1 cellular context compared by ENCODE assay signal in genomic region chr1:246699095-246699735, GRCh38.
TF ChIP-seq lines count a peak whose summit lies in the region.

No MANE protein-coding gene starts in this region.

TF ChIP-seq in K562, 482 proteins besides CTCF, POLR2A, EP300 and RAD21 (continued from another document and continues in another):
- peak; percentile 22; the same call in 1 of the 2 replicates for TF ChIP-seq ZEB2 (IDR thresholded peaks at IDR 0.05)
- TF ChIP-seq MXD1 (CRISPR knock-in tag; IDR thresholded peaks at IDR 0.05; ENCODE audit: borderline replicate concordance, poor library complexity, severe bottlenecking) = no peak
- TF ChIP-seq HOXB6 (CRISPR knock-in tag; IDR thresholded peaks at IDR 0.05; ENCODE audit: borderline replicate concordance) = no peak
- TF ChIP-seq EZH2 (IDR thresholded peaks at IDR 0.05; ENCODE audit: borderline replicate concordance, low read depth, low read length) = no peak
- TF ChIP-seq DACH1 (IDR thresholded peaks at IDR 0.05; ENCODE audit: partially characterized antibody) = no peak
- TF ChIP-seq TFAM (CRISPR knock-in tag; conservative IDR thresholded peaks at IDR 0.05) = no peak
- TF ChIP-seq PRDM10 (IDR thresholded peaks at IDR 0.05; ENCODE audit: partially characterized antibody) = peak; percentile 47
- no peak for TF ChIP-seq HEY1 (CRISPR knock-in tag; IDR thresholded peaks at IDR 0.05; ENCODE audit: borderline replicate concordance)
- no peak for TF ChIP-seq NUFIP1 (IDR thresholded peaks at IDR 0.05; ENCODE audit: partially characterized antibody)
- TF ChIP-seq MTA3 (IDR thresholded peaks at IDR 0.05; ENCODE audit: borderline replicate concordance) = no peak
- no peak for TF ChIP-seq SNRNP70 (optimal IDR thresholded peaks at IDR 0.05; ENCODE audit: low read depth, low read length)
- no peak for TF ChIP-seq HNRNPK (IDR thresholded peaks at IDR 0.05; ENCODE audit: low read depth, low read length, poor library complexity, severe bottlenecking)
- TF ChIP-seq ZSCAN32 (CRISPR knock-in tag; IDR thresholded peaks at IDR 0.05) = no peak
- TF ChIP-seq KLF16 (IDR thresholded peaks at IDR 0.05) = no peak; the same call in 1 of the 2 replicates
- no peak for TF ChIP-seq FOXP1 (CRISPR knock-in tag; IDR thresholded peaks at IDR 0.05)
- no peak for TF ChIP-seq FUS (optimal IDR thresholded peaks at IDR 0.05; ENCODE audit: low read depth, low read length)
- peak; percentile 68 for TF ChIP-seq DPF2 (IDR thresholded peaks at IDR 0.05)
- no peak for TF ChIP-seq ZBTB12 (CRISPR knock-in tag; IDR thresholded peaks at IDR 0.05)
- TF ChIP-seq CBX3 (IDR thresholded peaks at IDR 0.05; ENCODE audit: borderline replicate concordance in 1 of 2, low read length in 2 of 2) = peak in 1 of 2 experiments; percentile 82; a peak in 2 of 3 replicates
- TF ChIP-seq JUN (IDR thresholded peaks at IDR 0.05; ENCODE audit: borderline replicate concordance, low read depth, low read length) = peak; percentile 80
- TF ChIP-seq JUN (CRISPR knock-in tag; IDR thresholded peaks at IDR 0.05; ENCODE audit: borderline replicate concordance) = no peak
- no peak for TF ChIP-seq RUNX1 (IDR thresholded peaks at IDR 0.05; ENCODE audit: low read depth)
- peak; percentile 66; the same call in 1 of the 2 replicates for TF ChIP-seq ZBTB5 (IDR thresholded peaks at IDR 0.05)
- no peak for TF ChIP-seq DNMT1 (IDR thresholded peaks at IDR 0.05)
- peak; percentile 79; the same call in 1 of the 2 replicates for TF ChIP-seq ARID3A (IDR thresholded peaks at IDR 0.05; ENCODE audit: borderline replicate concordance, low read depth, low read length)
- TF ChIP-seq OTX1 (CRISPR knock-in tag; IDR thresholded peaks at IDR 0.05) = no peak
- no peak for TF ChIP-seq KDM4B (IDR thresholded peaks at IDR 0.05; ENCODE audit: borderline replicate concordance in 2 of 2, low read depth in 1 of 2)
- TF ChIP-seq E2F5 (CRISPR knock-in tag; IDR thresholded peaks at IDR 0.05) = no peak
- no peak for TF ChIP-seq FOS (IDR thresholded peaks at IDR 0.05; ENCODE audit: extremely low read depth, insufficient read length)
- no peak for TF ChIP-seq SNIP1 (IDR thresholded peaks at IDR 0.05; ENCODE audit: low read depth)
- TF ChIP-seq USF2 (CRISPR knock-in tag; IDR thresholded peaks at IDR 0.05) = no peak
- no peak for TF ChIP-seq ILK (tag; IDR thresholded peaks at IDR 0.05; ENCODE audit: borderline replicate concordance, low read depth)
- TF ChIP-seq TAL1 (IDR thresholded peaks at IDR 0.05) = no peak
- peak in 1 of 2 experiments; percentile 49; a peak in 1 of 4 replicates for TF ChIP-seq MAZ (CRISPR knock-in tag; conservative IDR thresholded peaks at IDR 0.05 in 1 of 2, IDR thresholded peaks at IDR 0.05 in 1 of 2)
- TF ChIP-seq NR2F6 (CRISPR knock-in tag; IDR thresholded peaks at IDR 0.05) = no peak
- TF ChIP-seq COPS2 (conservative IDR thresholded peaks at IDR 0.05) = no peak
- TF ChIP-seq HMBOX1 (IDR thresholded peaks at IDR 0.05) = no peak
- TF ChIP-seq HDAC2 (IDR thresholded peaks at IDR 0.05) = no peak
- no peak for TF ChIP-seq ZNF3 (CRISPR knock-in tag; IDR thresholded peaks at IDR 0.05)
- no peak for TF ChIP-seq NEUROD1 (IDR thresholded peaks at IDR 0.05; ENCODE audit: borderline replicate concordance, low read depth, low read length, partially characterized antibody)
- TF ChIP-seq FOSL1 (tag; conservative IDR thresholded peaks at IDR 0.05) = no peak
- no peak; a peak in 1 of 4 replicates for TF ChIP-seq TRIM24 (IDR thresholded peaks at IDR 0.05)
- TF ChIP-seq ARID3B (CRISPR knock-in tag; IDR thresholded peaks at IDR 0.05; ENCODE audit: borderline replicate concordance) = no peak
- TF ChIP-seq DEAF1 (CRISPR knock-in tag; IDR thresholded peaks at IDR 0.05) = 0 out of 2 replicates have a peak, but pooled peaks have one; percentile 25
- no peak for TF ChIP-seq KLF10 (CRISPR knock-in tag; IDR thresholded peaks at IDR 0.05)
- TF ChIP-seq TEAD4 (IDR thresholded peaks at IDR 0.05; ENCODE audit: low read length) = 0 out of 2 replicates have a peak, but pooled peaks have one; percentile 13
- TF ChIP-seq TEAD4 (CRISPR knock-in tag; IDR thresholded peaks at IDR 0.05; ENCODE audit: borderline replicate concordance) = no peak
- no peak for TF ChIP-seq TAF9B (IDR thresholded peaks at IDR 0.05; ENCODE audit: partially characterized antibody)
